ENCODE assay signal across 1 cellular context in genomic region chr19:49665301-49666119, GRCh38.
A peak's percentile ranks its signal among the peaks of the same experiment; 100 is the strongest.
TF ChIP-seq lines count a peak whose summit lies in the region.

Gene BCL2L12 (plus strand): TSS chr19:49665933. CDS start chr19:49666693, 760 bp downstream.
Gene IRF3 (minus strand): TSS chr19:49665857. CDS start chr19:49664838, 1,019 bp downstream.

TF ChIP-seq in HEK293, 187 proteins besides CTCF, POLR2A, EP300 and RAD21 (continued from another document):
- peak; percentile 98 for TF ChIP-seq PRDM10 (tag by site-specific recombination; IDR thresholded peaks at IDR 0.05)
- TF ChIP-seq ZNF121 (tag by site-specific recombination; IDR thresholded peaks at IDR 0.05), result no peak
- no peak for TF ChIP-seq ZNF138 (tag by site-specific recombination; IDR thresholded peaks at IDR 0.05; ENCODE audit: borderline replicate concordance)
- peak; percentile 39; the same call in 1 of the 2 replicates for TF ChIP-seq ZNF843 (tag by site-specific recombination; IDR thresholded peaks at IDR 0.05)
- TF ChIP-seq ZNF202 (tag by site-specific recombination; IDR thresholded peaks at IDR 0.05; ENCODE audit: borderline replicate concordance), result no peak
- no peak for TF ChIP-seq ZNF768 (tag by site-specific recombination; IDR thresholded peaks at IDR 0.05)
- TF ChIP-seq ZNF223 (tag by site-specific recombination; IDR thresholded peaks at IDR 0.05), result no peak
- TF ChIP-seq ZNF571 (tag by site-specific recombination; IDR thresholded peaks at IDR 0.05), result no peak
- peak; percentile 53 for TF ChIP-seq ZFHX2 (tag by site-specific recombination; conservative IDR thresholded peaks at IDR 0.05)
- no peak for TF ChIP-seq ZNF157 (tag by site-specific recombination; IDR thresholded peaks at IDR 0.05)
- TF ChIP-seq ZNF23 (tag by site-specific recombination; IDR thresholded peaks at IDR 0.05; ENCODE audit: borderline replicate concordance), result no peak
- TF ChIP-seq ZNF214 (tag by site-specific recombination; IDR thresholded peaks at IDR 0.05; ENCODE audit: borderline replicate concordance), result no peak
- no peak for TF ChIP-seq SCRT1 (tag by site-specific recombination; IDR thresholded peaks at IDR 0.05; ENCODE audit: borderline replicate concordance)
- TF ChIP-seq KLF8 (tag by site-specific recombination; IDR thresholded peaks at IDR 0.05), result peak; percentile 26; the same call in 1 of the 2 replicates
- no peak for TF ChIP-seq ZFP41 (tag by site-specific recombination; IDR thresholded peaks at IDR 0.05; ENCODE audit: borderline replicate concordance)
